8 cellular contexts compared by ENCODE assay signal in the genomic region with DNA sequence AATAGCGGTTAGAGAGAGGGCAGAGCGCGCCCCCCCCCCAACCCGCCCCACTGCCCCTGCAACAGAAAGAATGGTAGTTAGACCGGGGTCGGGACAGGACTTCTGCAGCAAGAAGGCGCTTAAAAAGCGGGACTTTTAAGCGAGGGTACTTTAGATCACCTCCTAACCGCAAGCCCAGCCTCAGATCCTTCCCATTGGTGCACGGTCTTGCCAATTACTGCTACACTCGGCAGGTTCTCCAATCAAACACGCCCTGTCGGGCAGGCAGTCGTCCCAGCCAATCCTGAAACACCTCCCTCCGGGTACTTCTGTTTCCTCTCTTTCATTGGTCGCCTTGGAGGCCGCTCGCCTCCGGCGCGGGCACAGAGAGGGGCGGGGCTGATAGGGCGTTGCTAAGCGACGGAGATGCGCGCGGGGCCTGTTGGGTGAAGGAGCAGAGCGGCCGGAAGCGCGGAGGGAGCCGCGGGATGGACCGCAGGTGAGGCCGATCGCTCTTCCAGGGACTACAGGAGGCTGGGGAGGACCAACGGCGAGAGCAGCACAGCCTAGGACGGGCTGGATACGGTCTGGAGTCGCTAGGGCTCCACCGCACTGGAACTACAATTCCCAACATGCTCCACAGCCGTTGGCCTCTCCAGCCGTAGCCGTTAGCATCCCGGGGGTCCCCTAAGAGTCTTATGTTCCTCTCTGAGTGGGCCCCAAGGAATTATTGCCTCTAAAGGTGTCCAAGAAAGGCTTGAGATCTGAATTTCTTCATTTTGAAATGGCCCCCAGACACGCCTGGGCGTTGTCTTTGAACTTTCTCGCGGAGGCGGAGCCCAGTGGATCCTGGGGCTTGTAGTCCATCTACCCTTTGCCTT. TPM values are rescaled to one million over a fixed set of nuclear protein-coding genes. Genes with fewer than 3 reads are reported as not detected.
DNase-seq lines count a peak whose midpoint lies in the region; ATAC-seq and TF ChIP-seq lines count a peak whose summit lies in the region.

TSS of gene PROSER3 (plus strand) at position 428 of the 860 bp plus-strand sequence. CDS start at position 468, 40 bp downstream.

- ATAC-seq in GM21529 (IDR thresholded peaks at IDR 0.05; ENCODE audit: unreplicated experiment): peak; percentile 92

- peaks cover 0 to 2% (median 0%) of the 10 kb centered on the region in 3 donors for H3K9me3 Mint-ChIP-seq in IgD-negative memory B cell

- H3K4me3 Mint-ChIP-seq in IgD-negative memory B cell: peak within 1 kb of the TSS; percentile 96 to 99 (median 97)

- H3K27me3 ChIP-seq in mononuclear cell (ENCODE audit: insufficient read depth, low read length): peaks cover 9% of the 10 kb centered on the region

- H3K4me1 Mint-ChIP-seq in IgD-negative memory B cell: peaks cover 6 to 10% (median 9%) of the 10 kb centered on the region in 3 donors

- no peaks in the 10 kb centered on the region for H3K9me3 ChIP-seq in mononuclear cell (ENCODE audit: low read depth, low read length)

- H3K4me1 ChIP-seq in mononuclear cell (ENCODE audit: insufficient read depth, low read length): peaks cover 34% of the 10 kb centered on the region

- TF ChIP-seq CTCF in epithelial cell of esophagus (IDR thresholded peaks at IDR 0.05; ENCODE audit: insufficient read depth, low read depth, low read length, missing control alignments): no peak

- peak within 1 kb of the TSS; percentile 99 for H3K4me3 ChIP-seq in epithelial cell of esophagus (ENCODE audit: low read length)
- peak within 1 kb of the TSS; percentile 93 for H3K4me3 ChIP-seq in mononuclear cell (ENCODE audit: low read length)

- no peaks in the 10 kb centered on the region for H3K36me3 Mint-ChIP-seq in IgD-negative memory B cell

- peaks cover 13% of the 10 kb centered on the region for H3K27me3 Mint-ChIP-seq in IgD-negative memory B cell

- H3K27ac Mint-ChIP-seq in IgD-negative memory B cell: peak within 1 kb of the TSS; percentile 91 to 100 (median 96)

- DNase-seq in DMS 273 treated with DMSO at 0.1 percent for 48 hours (lab: John Stamatoyannopoulos, UW) (peak; percentile 99), OCI-M2 (lab: John Stamatoyannopoulos, UW; ENCODE audit: unreplicated experiment) (peak; percentile 100), activated T-cell treated with anti-CD3 and anti-CD28 coated beads for 4 hours (peak; percentile 98), epithelial cell of esophagus (ENCODE audit: low read depth) (peak; percentile 100)
- DNase-seq in stimulated activated CD8-positive, alpha-beta memory T cell treated with anti-CD3 and anti-CD28 coated beads, Interleukin-4, amount 100 ng/mL, for 1 hour (ENCODE audit: low read depth in 2 of 2, low spot score in 1 of 2): peak; percentile 95 to 96

RNA-seq across cellular contexts. Expression of gene PROSER3, which starts in this region (rescaled TPM):
- 7.3 TPM for polyA plus RNA-seq in IgD-negative memory B cell
- 5.1 TPM for total RNA-seq in mononuclear cell

Comparison
In these comparisons a context has a peak if more than half of its experiments do, and no peak if none do; other contexts are left out.
1. Peak in every context shown above with its lines: DNase-seq, ATAC-seq and H3K4me3 ChIP-seq.